33 cellular contexts compared by ENCODE assay signal in genomic region chr10:68795886-68796532, GRCh38.
"Had no signal": no experiment of that assay in that cellular context is flagged by ENCODE, and none has a peak within 500 bp of the region (broad histone marks: within the 10 kb centered on the region; RNA-seq: fewer than 3 reads in every experiment).

No MANE protein-coding gene starts in this region.

- DNase-seq: activated CD4-positive, alpha-beta T cell treated with anti-CD3 and anti-CD28 coated beads for 48 hours; activated CD4-positive, alpha-beta T cell treated with anti-CD3 and anti-CD28 coated beads, Interleukin-2, amount 50 U/mL, for 48 hours; activated gamma-delta T cell treated with Interleukin-2 at 50 U/mL for 16 hours; activated naive CD8-positive, alpha-beta T cell treated with anti-CD3 and anti-CD28 coated beads, Interleukin-2, amount 50 U/mL, for 24 hours; activated T-cell treated with anti-CD3 and anti-CD28 coated beads, Interleukin-2, amount 50 U/mL, for 1 hour; amygdala; endodermal cell; gastrocnemius medialis; glutamatergic neuron; midbrain; naive thymus-derived CD4-positive, alpha-beta T cell; nucleus accumbens; pancreas; retina; stimulated activated CD4-positive, alpha-beta T cell treated with anti-CD3 and anti-CD28 coated beads, Interleukin-2, amount 100 ng/mL, for 24 hours; stimulated activated naive B cell treated with anti-CD40 and anti-IgM and Interleukin-4, amounts not matched to agents 10 μg/mL and 1 μg/mL and 100 μg/mL, for 72 hours; SW 1271; T-helper 9 cell; testis; WERI-Rb-1 had no signal

- H3K4me2 ChIP-seq: hepatocyte had no signal

- H2AFZ ChIP-seq: hepatocyte had no signal

- H3K4me1 ChIP-seq: gastrocnemius medialis, pancreas, prostate gland, testis, transverse colon had no signal

- H3K79me2 ChIP-seq: hepatocyte had no signal

- H3K27me3 ChIP-seq: gastrocnemius medialis, hepatocyte, pancreas, testis, transverse colon had no signal

- FAIRE-seq: pancreas, TTC549 had no signal

- ATAC-seq: activated CD4-positive, CD25-positive, alpha-beta regulatory T cell treated with anti-CD3 and anti-CD28 coated beads, Interleukin-2, amount 50 U/mL, for 24 hours; activated naive CD8-positive, alpha-beta T cell treated with anti-CD3 and anti-CD28 coated beads, Interleukin-2, amount 50 U/mL, for 24 hours; gastrocnemius medialis; naive thymus-derived CD4-positive, alpha-beta T cell; pancreas; sciatic nerve; stimulated activated naive B cell treated with anti-CD40 and anti-IgM and Interleukin-4, amounts not matched to agents 10 μg/mL and 1 μg/mL and 100 μg/mL, for 72 hours had no signal

- H3K4me3 Mint-ChIP-seq: activated naive CD4-positive, alpha-beta T cell treated with anti-CD3 and anti-CD28 coated beads, Interleukin-2, amount 50 U/mL, for 24 hours; activated naive CD8-positive, alpha-beta T cell treated with anti-CD3 and anti-CD28 coated beads, Interleukin-2, amount 50 U/mL, for 24 hours; activated T-helper 1 cell treated with anti-CD3 and anti-CD28 coated beads, Interleukin-12 subunit alpha, Interleukin-12 subunit beta, Interleukin-2, Interleukin-4 antibody, amounts not matched to agents 30 ng/mL and 10 ng/mL and 1 ng/mL, durations not matched to agents 14 hours and 24 hours and 36 hours; central memory CD8-positive, alpha-beta T cell; dendritic cell treated with granulocyte-macrophage colony-stimulating factor and Interleukin-4, amounts not matched to agents 40 ng/mL and 50 ng/mL, for 4 days; endodermal cell; memory B cell; naive thymus-derived CD4-positive, alpha-beta T cell; stimulated activated naive B cell treated with anti-CD40 and anti-IgM and Interleukin-4, amounts not matched to agents 10 μg/mL and 1 μg/mL and 100 μg/mL, for 72 hours; T-helper 1 cell treated with Interleukin-12 subunit alpha and Interleukin-12 subunit beta and Interleukin-4 antibody, amounts not matched to agents 30 μg/mL and 1 μg/mL, for 36 hours had no signal

- H3K4me1 Mint-ChIP-seq: activated naive CD4-positive, alpha-beta T cell treated with anti-CD3 and anti-CD28 coated beads, Interleukin-2, amount 50 U/mL, for 24 hours; activated naive CD8-positive, alpha-beta T cell treated with anti-CD3 and anti-CD28 coated beads, Interleukin-2, amount 50 U/mL, for 24 hours; endodermal cell; memory B cell; naive thymus-derived CD4-positive, alpha-beta T cell had no signal

- H3K9me3 ChIP-seq: gastrocnemius medialis, pancreas, prostate gland, testis, transverse colon had no signal

- H3K9me3 Mint-ChIP-seq: activated naive CD4-positive, alpha-beta T cell treated with anti-CD3 and anti-CD28 coated beads, Interleukin-2, amount 50 U/mL, for 24 hours; activated naive CD8-positive, alpha-beta T cell treated with anti-CD3 and anti-CD28 coated beads, Interleukin-2, amount 50 U/mL, for 24 hours; activated T-helper 1 cell treated with anti-CD3 and anti-CD28 coated beads, Interleukin-12 subunit alpha, Interleukin-12 subunit beta, Interleukin-2, Interleukin-4 antibody, amounts not matched to agents 30 ng/mL and 10 ng/mL and 1 ng/mL, durations not matched to agents 14 hours and 24 hours and 36 hours; central memory CD8-positive, alpha-beta T cell; dendritic cell treated with granulocyte-macrophage colony-stimulating factor and Interleukin-4, amounts not matched to agents 40 ng/mL and 50 ng/mL, for 4 days; endodermal cell; memory B cell; stimulated activated naive B cell treated with anti-CD40 and anti-IgM and Interleukin-4, amounts not matched to agents 10 μg/mL and 1 μg/mL and 100 μg/mL, for 72 hours; T-helper 1 cell treated with Interleukin-12 subunit alpha and Interleukin-12 subunit beta and Interleukin-4 antibody, amounts not matched to agents 30 μg/mL and 1 μg/mL, for 36 hours had no signal

- H3K36me3 ChIP-seq: prostate gland had no signal

- H3K27me3 Mint-ChIP-seq: activated naive CD4-positive, alpha-beta T cell treated with anti-CD3 and anti-CD28 coated beads, Interleukin-2, amount 50 U/mL, for 24 hours; activated naive CD8-positive, alpha-beta T cell treated with anti-CD3 and anti-CD28 coated beads, Interleukin-2, amount 50 U/mL, for 24 hours; central memory CD8-positive, alpha-beta T cell; dendritic cell treated with granulocyte-macrophage colony-stimulating factor and Interleukin-4, amounts not matched to agents 40 ng/mL and 50 ng/mL, for 4 days; memory B cell; naive thymus-derived CD4-positive, alpha-beta T cell; stimulated activated naive B cell treated with anti-CD40 and anti-IgM and Interleukin-4, amounts not matched to agents 10 μg/mL and 1 μg/mL and 100 μg/mL, for 72 hours had no signal

- H3K27ac Mint-ChIP-seq: activated naive CD4-positive, alpha-beta T cell treated with anti-CD3 and anti-CD28 coated beads, Interleukin-2, amount 50 U/mL, for 24 hours; activated naive CD8-positive, alpha-beta T cell treated with anti-CD3 and anti-CD28 coated beads, Interleukin-2, amount 50 U/mL, for 24 hours; activated T-helper 1 cell treated with anti-CD3 and anti-CD28 coated beads, Interleukin-12 subunit alpha, Interleukin-12 subunit beta, Interleukin-2, Interleukin-4 antibody, amounts not matched to agents 30 ng/mL and 10 ng/mL and 1 ng/mL, durations not matched to agents 14 hours and 24 hours and 36 hours; dendritic cell treated with granulocyte-macrophage colony-stimulating factor and Interleukin-4, amounts not matched to agents 40 ng/mL and 50 ng/mL, for 4 days; endodermal cell; memory B cell; stimulated activated naive B cell treated with anti-CD40 and anti-IgM and Interleukin-4, amounts not matched to agents 10 μg/mL and 1 μg/mL and 100 μg/mL, for 72 hours had no signal

- H3K4me3 ChIP-seq: gastrocnemius medialis, hepatocyte, pancreas, prostate gland, skin epidermis, testis, transverse colon had no signal

- H3K27ac ChIP-seq: gastrocnemius medialis, hepatocyte, pancreas, testis, transverse colon, WERI-Rb-1 had no signal
